ENCODE assay signal across 21 cellular contexts in genomic region chr6:110552076-110552475, GRCh38.
DNase-seq lines count a peak whose midpoint lies in the region; ATAC-seq and TF ChIP-seq lines count a peak whose summit lies in the region.
"Had no signal": no experiment of that assay in that cellular context is flagged by ENCODE, and none has a peak within 500 bp of the region (broad histone marks: within the 10 kb centered on the region; RNA-seq: fewer than 3 reads in every experiment).

No MANE protein-coding gene starts in this region.

- peak overlapping the region; percentile 100 for H3K27ac ChIP-seq in VCaP
- peak overlapping the region; percentile 100 for H3K27ac ChIP-seq in caudate nucleus (ENCODE audit: low read depth, low read length)
- peak overlapping the region; percentile 99 for H3K27ac ChIP-seq in layer of hippocampus (ENCODE audit: low read depth, low read length)
- H3K27ac ChIP-seq: A549; BLaER1 treated with 17β-estradiol and CSF1 and Interleukin-3, amounts not matched to agents 10 nM and 100 nM; GM23248 had no signal

- ATAC-seq in GM18858 (IDR thresholded peaks at IDR 0.05; ENCODE audit: unreplicated experiment): no peak
- ATAC-seq: A549 had no signal

- H3K27me3 ChIP-seq in layer of hippocampus (ENCODE audit: control insufficient read depth, insufficient read depth, low read length): no peaks in the 10 kb centered on the region
- H3K27me3 ChIP-seq: BE2C; BLaER1 treated with 17β-estradiol and CSF1 and Interleukin-3, amounts not matched to agents 10 nM and 100 nM had no signal

- DNase-seq in caudate nucleus (lab: John Stamatoyannopoulos, UW): no peak
- DNase-seq in GM10266 (ENCODE audit: extremely low spot score): no peak
- no peak for DNase-seq in glomerular visceral epithelial cell (ENCODE audit: extremely low spot score)
- DNase-seq: 8988T; ACHN; AML-193; BE2C; CD4-positive, alpha-beta T cell; CD8-positive, alpha-beta memory T cell; DMS 273 treated with DMSO at 0.1 percent for 48 hours; DMS79; EL; GDM1; GM23248; H7; HCEC 1CT had no signal

- TF ChIP-seq CTCF in VCaP (conservative IDR thresholded peaks at IDR 0.05) (no peak), GM10266 (IDR thresholded peaks at IDR 0.05; ENCODE audit: control insufficient read depth, insufficient read depth, low read depth, missing control alignments) (no peak)
